ENCODE assay signal across 8 cellular contexts in the genomic region with DNA sequence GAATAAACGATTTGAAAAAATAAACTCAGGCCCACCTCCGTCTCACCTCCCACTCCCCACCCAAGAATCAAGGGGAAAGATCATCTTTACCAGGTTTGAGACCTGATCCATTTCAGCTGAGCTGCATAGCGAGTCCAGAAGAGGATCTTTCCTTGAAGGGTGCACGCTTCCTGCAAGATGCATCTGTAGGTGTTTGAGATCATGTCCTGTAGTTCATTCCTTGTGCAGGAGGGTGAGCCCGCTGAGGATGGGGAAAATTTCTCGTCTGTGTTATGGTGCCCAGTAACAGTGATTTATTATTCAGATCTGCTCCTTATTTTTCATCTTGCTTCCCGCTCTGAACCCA. TPM values are rescaled to one million over a fixed set of nuclear protein-coding genes. Genes with fewer than 3 reads are reported as not detected.
A peak's percentile ranks its signal among the peaks of the same experiment; 100 is the strongest.
DNase-seq lines count a peak whose midpoint lies in the region; ATAC-seq and TF ChIP-seq lines count a peak whose summit lies in the region.

No MANE protein-coding gene starts in this region.

- no peak for ATAC-seq in GM18907 (IDR thresholded peaks at IDR 0.05; ENCODE audit: unreplicated experiment)
- ATAC-seq in HG03097 (IDR thresholded peaks at IDR 0.05; ENCODE audit: low FRiP score, unreplicated experiment) = no peak

- no peak overlapping the region for H3K27ac ChIP-seq in colonic mucosa

- CTCF ChIA-PET in Caco-2 (lab: Charles Lee) = interaction anchor here (0.7 kb wide), 2 partner anchors 32 to 733 kb away, joined by 3 read pairs; no protein-coding TSS in a partner anchor

- H3K4me1 Mint-ChIP-seq in Caco-2 (ENCODE audit: low read depth, unreplicated experiment) (peaks cover 6% of the 10 kb centered on the region), nephron progenitor cell (peaks cover 66% of the 10 kb centered on the region)

- H3K9me3 Mint-ChIP-seq in Caco-2 (ENCODE audit: unreplicated experiment) (no peaks in the 10 kb centered on the region), nephron progenitor cell (no peaks in the 10 kb centered on the region)

- peak overlapping the region; percentile 86 for H3K4me3 Mint-ChIP-seq in Caco-2 (ENCODE audit: unreplicated experiment)
- peak overlapping the region; percentile 99 for H3K4me3 Mint-ChIP-seq in nephron progenitor cell

- intact Hi-C loops in Caco-2 (cut with micrococcal nuclease; ENCODE audit: unreplicated experiment) = loop anchor here (1.0 kb wide), 1 partner anchor 27 kb away; a partner anchor contains a TSS
- intact Hi-C loops in colonic mucosa (cut with DNase I) = no loop called here

- H3K27ac Mint-ChIP-seq in Caco-2 (ENCODE audit: unreplicated experiment) (no peak overlapping the region), nephron progenitor cell (peak overlapping the region; percentile 99)

- TF ChIP-seq CTCF in Caco-2 (IDR thresholded peaks at IDR 0.05; ENCODE audit: insufficient read depth in 1 of 2, low read depth in 1 of 2, low read length in 1 of 2, severe bottlenecking in 1 of 2, unreplicated experiment in 1 of 2) = no peak
- no peak for TF ChIP-seq CTCF in colonic mucosa (IDR thresholded peaks at IDR 0.05)
- no peak for TF ChIP-seq CTCF in nephron progenitor cell (IDR thresholded peaks at IDR 0.05)

- POLR2A ChIA-PET in Caco-2 (lab: Charles Lee) = no interaction called here

- H3K27me3 Mint-ChIP-seq in Caco-2 (ENCODE audit: insufficient read depth, unreplicated experiment) = no peaks in the 10 kb centered on the region
- no peaks in the 10 kb centered on the region for H3K27me3 Mint-ChIP-seq in nephron progenitor cell (ENCODE audit: low read depth, poor library complexity)

- no TSS peak for BruUV-seq in Caco-2 (replicated peaks; lab: Mats Ljungman, UMichigan)

- H3K27me3 ChIP-seq in Caco-2 (replicated peaks; ENCODE audit: control insufficient read depth, insufficient read depth, low read length) = no peaks in the 10 kb centered on the region
- no peaks in the 10 kb centered on the region for H3K27me3 ChIP-seq in colonic mucosa

- DNase-seq in Caco-2 (no peak), NCI-H146 treated with DMSO at 0.1 percent for 48 hours (lab: John Stamatoyannopoulos, UW; ENCODE audit: unreplicated experiment) (peak; percentile 4), colonic mucosa (no peak), nephron progenitor cell (no peak), NCI-H2029 (lab: John Stamatoyannopoulos, UW) (no peak), GOT3 (lab: John Stamatoyannopoulos, UW) (no peak)

- H3K4me3 ChIP-seq in Caco-2 (ENCODE audit: low read depth, low read length) (peak overlapping the region; percentile 98), colonic mucosa (peak overlapping the region; percentile 76)

- H3K4me1 ChIP-seq in Caco-2 (peaks cover 14% of the 10 kb centered on the region), colonic mucosa (peaks cover 3% of the 10 kb centered on the region)

- H3K9ac ChIP-seq in colonic mucosa (ENCODE audit: low read depth in 2 of 2, low read length in 2 of 2) = peak overlapping the region in 1 of 2 donors; percentile 61

- no peaks in the 10 kb centered on the region for H3K36me3 Mint-ChIP-seq in Caco-2 (ENCODE audit: insufficient read depth, unreplicated experiment)
- H3K36me3 Mint-ChIP-seq in nephron progenitor cell (ENCODE audit: low read depth) = peaks cover 14% of the 10 kb centered on the region

- H3K9me3 ChIP-seq in Caco-2 (no peaks in the 10 kb centered on the region), colonic mucosa (no peaks in the 10 kb centered on the region)

- no peaks in the 10 kb centered on the region for H3K36me3 ChIP-seq in Caco-2 (ENCODE audit: control insufficient read depth, insufficient read depth, low read length)
- H3K36me3 ChIP-seq in colonic mucosa = no peaks in the 10 kb centered on the region

RNA-seq across cellular contexts. Expression of a gene that starts 0.6 kb away (rescaled TPM):
- total RNA-seq in Caco-2 (2022) (1.1 and 1.3 TPM in 2 replicates), colonic mucosa (under 1 TPM; 0.15 to 0.21 TPM)

RNA-seq across cellular contexts. Expression of a gene that starts 0.8 kb away (rescaled TPM):
- total RNA-seq in Caco-2 (2022) (29.1 and 42.0 TPM in 2 replicates), colonic mucosa (10 to 100 TPM; 15.9 to 22.5 TPM)

RNA-seq across cellular contexts. Expression of a gene that starts 26.8 kb away (rescaled TPM):
- total RNA-seq in Caco-2 (2022) (319 and 333 TPM in 2 replicates), colonic mucosa (100 to 1,000 TPM; 205 to 244 TPM)
